Comparison of ENCODE assay signal across 1 cellular context in the genomic region with DNA sequence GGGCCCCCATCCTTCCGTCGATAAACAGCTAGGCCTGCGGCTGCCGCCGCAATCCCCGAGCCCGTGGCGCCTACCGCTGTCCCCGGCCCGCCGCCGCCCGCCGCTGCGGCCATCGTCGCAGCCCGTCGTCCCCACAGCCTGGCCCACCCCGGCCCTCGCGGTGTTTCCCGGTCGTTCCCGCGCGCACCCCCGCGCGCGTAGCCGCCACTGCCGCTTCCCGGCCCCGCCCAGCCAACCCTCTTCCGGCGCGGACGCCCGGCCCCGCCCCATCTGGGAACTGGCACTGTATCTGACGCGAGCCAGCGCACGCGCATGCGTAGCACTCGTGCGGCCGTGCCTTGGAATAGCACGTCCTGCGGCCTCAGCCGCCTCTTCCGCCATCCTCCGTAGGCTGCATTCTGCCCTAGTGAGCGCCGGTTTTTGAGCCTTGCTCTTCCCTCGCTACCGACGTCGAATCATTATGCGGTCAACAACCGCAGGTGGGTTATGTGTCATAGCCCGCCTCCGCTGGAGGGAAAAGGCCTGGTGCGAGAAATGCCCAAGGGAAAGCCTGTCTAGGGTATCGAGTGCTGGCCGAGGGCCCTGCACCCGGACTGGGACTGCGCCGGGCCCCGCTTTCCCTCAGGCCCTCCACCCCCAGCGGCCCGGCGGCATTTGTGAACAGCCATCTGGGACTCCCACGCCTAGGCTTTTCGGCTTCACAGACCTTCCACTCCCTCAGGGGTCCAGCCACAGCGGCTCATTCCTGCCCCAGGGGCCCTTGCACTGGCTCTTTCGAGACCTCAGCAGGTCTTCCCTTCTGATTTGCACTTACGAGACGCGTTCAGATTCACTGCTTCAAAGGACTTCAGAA.
A peak's percentile ranks its signal among the peaks of the same experiment; 100 is the strongest.
TF ChIP-seq lines count a peak whose summit lies in the region.

TSS of gene SMARCC1 (minus strand) at position 209 of the 853 bp plus-strand sequence. CDS start at position 113, 96 bp downstream.

TF ChIP-seq in HepG2, 621 proteins besides CTCF, POLR2A, EP300 and RAD21 (continued from another document and continues in another):
- TF ChIP-seq PHF20 (CRISPR knock-in tag; IDR thresholded peaks at IDR 0.05), result peak; percentile 75; the same call in 1 of the 2 replicates
- TF ChIP-seq MAZ (IDR thresholded peaks at IDR 0.05; ENCODE audit: borderline replicate concordance, low read depth, low read length), result peak; percentile 46; the same call in 1 of the 2 replicates
- TF ChIP-seq MAZ (CRISPR knock-in tag; IDR thresholded peaks at IDR 0.05; ENCODE audit: low read depth), result peak; percentile 84
- peak; percentile 2; the same call in 1 of the 2 replicates for TF ChIP-seq MXD1 (CRISPR knock-in tag; IDR thresholded peaks at IDR 0.05)
- TF ChIP-seq SAFB2 (CRISPR knock-in tag; IDR thresholded peaks at IDR 0.05; ENCODE audit: borderline replicate concordance, low read depth), result peak; percentile 96
- 0 out of 2 replicates have a peak, but pooled peaks have one; percentile 0 for TF ChIP-seq HNF4G (IDR thresholded peaks at IDR 0.05; ENCODE audit: borderline replicate concordance, low read depth, low read length)
- no peak for TF ChIP-seq HNF4G (CRISPR knock-in tag; IDR thresholded peaks at IDR 0.05; ENCODE audit: borderline replicate concordance, low read depth)
- peak in 1 of 2 experiments; percentile 61; a peak in 1 of 4 replicates for TF ChIP-seq ATF4 (CRISPR knock-in tag; IDR thresholded peaks at IDR 0.05)
- peak; percentile 79; the same call in 1 of the 2 replicates for TF ChIP-seq ZNF557 (CRISPR knock-in tag; IDR thresholded peaks at IDR 0.05)
- TF ChIP-seq, protein P1, sequence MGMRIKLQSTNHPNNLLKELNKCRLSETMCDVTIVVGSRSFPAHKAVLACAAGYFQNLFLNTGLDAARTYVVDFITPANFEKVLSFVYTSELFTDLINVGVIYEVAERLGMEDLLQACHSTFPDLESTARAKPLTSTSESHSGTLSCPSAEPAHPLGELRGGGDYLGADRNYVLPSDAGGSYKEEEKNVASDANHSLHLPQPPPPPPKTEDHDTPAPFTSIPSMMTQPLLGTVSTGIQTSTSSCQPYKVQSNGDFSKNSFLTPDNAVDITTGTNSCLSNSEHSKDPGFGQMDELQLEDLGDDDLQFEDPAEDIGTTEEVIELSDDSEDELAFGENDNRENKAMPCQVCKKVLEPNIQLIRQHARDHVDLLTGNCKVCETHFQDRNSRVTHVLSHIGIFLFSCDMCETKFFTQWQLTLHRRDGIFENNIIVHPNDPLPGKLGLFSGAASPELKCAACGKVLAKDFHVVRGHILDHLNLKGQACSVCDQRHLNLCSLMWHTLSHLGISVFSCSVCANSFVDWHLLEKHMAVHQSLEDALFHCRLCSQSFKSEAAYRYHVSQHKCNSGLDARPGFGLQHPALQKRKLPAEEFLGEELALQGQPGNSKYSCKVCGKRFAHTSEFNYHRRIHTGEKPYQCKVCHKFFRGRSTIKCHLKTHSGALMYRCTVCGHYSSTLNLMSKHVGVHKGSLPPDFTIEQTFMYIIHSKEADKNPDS (CRISPR knock-in tag; IDR thresholded peaks at IDR 0.05), result 0 out of 2 replicates have a peak, but pooled peaks have one; percentile 32
- TF ChIP-seq ERF (CRISPR knock-in tag; IDR thresholded peaks at IDR 0.05), result peak; percentile 81; the same call in 1 of the 2 replicates
- TF ChIP-seq KDM3A (CRISPR knock-in tag; IDR thresholded peaks at IDR 0.05; ENCODE audit: low read depth), result no peak
- peak; percentile 17 for TF ChIP-seq XRCC5 (optimal IDR thresholded peaks at IDR 0.05; ENCODE audit: low read length)
- 0 out of 2 replicates have a peak, but pooled peaks have one; percentile 31 for TF ChIP-seq PCBP1 (IDR thresholded peaks at IDR 0.05; ENCODE audit: borderline replicate concordance, low read depth, low read length)
- TF ChIP-seq CCDC6 (CRISPR knock-in tag; IDR thresholded peaks at IDR 0.05), result peak; percentile 67; the same call in 1 of the 2 replicates
- TF ChIP-seq NFIC (IDR thresholded peaks at IDR 0.05; ENCODE audit: low read length), result no peak; the same call in 1 of the 2 replicates
- peak; percentile 58; the same call in 1 of the 2 replicates for TF ChIP-seq TOE1 (CRISPR knock-in tag; IDR thresholded peaks at IDR 0.05)
- TF ChIP-seq FOXA3 (CRISPR knock-in tag; IDR thresholded peaks at IDR 0.05), result peak; percentile 20; the same call in 1 of the 2 replicates
- no peak for TF ChIP-seq SOX6 (IDR thresholded peaks at IDR 0.05)
- peak; percentile 15; the same call in 1 of the 2 replicates for TF ChIP-seq SOX6 (CRISPR knock-in tag; IDR thresholded peaks at IDR 0.05)
- peak; percentile 91 for TF ChIP-seq GABPB1 (CRISPR knock-in tag; IDR thresholded peaks at IDR 0.05)
- 0 out of 2 replicates have a peak, but pooled peaks have one; percentile 9 for TF ChIP-seq ZMYM2 (CRISPR knock-in tag; IDR thresholded peaks at IDR 0.05)
- TF ChIP-seq MLXIP (CRISPR knock-in tag; IDR thresholded peaks at IDR 0.05; ENCODE audit: borderline replicate concordance), result peak; percentile 5; the same call in 1 of the 2 replicates
- peak; percentile 73 for TF ChIP-seq GATA4 (IDR thresholded peaks at IDR 0.05; ENCODE audit: borderline replicate concordance, low read depth)
- no peak for TF ChIP-seq HNF1A (IDR thresholded peaks at IDR 0.05; ENCODE audit: low read depth)
- no peak for TF ChIP-seq HNF1A (CRISPR knock-in tag; IDR thresholded peaks at IDR 0.05; ENCODE audit: borderline replicate concordance)
- no peak for TF ChIP-seq KLF13 (CRISPR knock-in tag; IDR thresholded peaks at IDR 0.05)
- 0 out of 2 replicates have a peak, but pooled peaks have one; percentile 27 for TF ChIP-seq SALL2 (CRISPR knock-in tag; IDR thresholded peaks at IDR 0.05)
- TF ChIP-seq MIXL1 (CRISPR knock-in tag; IDR thresholded peaks at IDR 0.05), result 0 out of 2 replicates have a peak, but pooled peaks have one; percentile 33
- TF ChIP-seq, protein P2, sequence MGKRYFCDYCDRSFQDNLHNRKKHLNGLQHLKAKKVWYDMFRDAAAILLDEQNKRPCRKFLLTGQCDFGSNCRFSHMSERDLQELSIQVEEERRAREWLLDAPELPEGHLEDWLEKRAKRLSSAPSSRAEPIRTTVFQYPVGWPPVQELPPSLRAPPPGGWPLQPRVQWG (CRISPR knock-in tag; IDR thresholded peaks at IDR 0.05; ENCODE audit: borderline replicate concordance, low read depth), result no peak
- TF ChIP-seq ZNF709 (CRISPR knock-in tag; IDR thresholded peaks at IDR 0.05), result peak; percentile 21; the same call in 1 of the 2 replicates
- peak; percentile 39 for TF ChIP-seq SRSF1 (optimal IDR thresholded peaks at IDR 0.05; ENCODE audit: low read depth, low read length)
- no peak for TF ChIP-seq RARG (CRISPR knock-in tag; IDR thresholded peaks at IDR 0.05; ENCODE audit: low read depth)
- TF ChIP-seq MYNN (CRISPR knock-in tag; IDR thresholded peaks at IDR 0.05; ENCODE audit: low read depth), result no peak
- no peak for TF ChIP-seq ZSCAN21 (CRISPR knock-in tag; IDR thresholded peaks at IDR 0.05; ENCODE audit: borderline replicate concordance)
- 0 out of 2 replicates have a peak, but pooled peaks have one; percentile 76 for TF ChIP-seq ZNF34 (CRISPR knock-in tag; IDR thresholded peaks at IDR 0.05; ENCODE audit: borderline replicate concordance)
- TF ChIP-seq, protein P3, sequence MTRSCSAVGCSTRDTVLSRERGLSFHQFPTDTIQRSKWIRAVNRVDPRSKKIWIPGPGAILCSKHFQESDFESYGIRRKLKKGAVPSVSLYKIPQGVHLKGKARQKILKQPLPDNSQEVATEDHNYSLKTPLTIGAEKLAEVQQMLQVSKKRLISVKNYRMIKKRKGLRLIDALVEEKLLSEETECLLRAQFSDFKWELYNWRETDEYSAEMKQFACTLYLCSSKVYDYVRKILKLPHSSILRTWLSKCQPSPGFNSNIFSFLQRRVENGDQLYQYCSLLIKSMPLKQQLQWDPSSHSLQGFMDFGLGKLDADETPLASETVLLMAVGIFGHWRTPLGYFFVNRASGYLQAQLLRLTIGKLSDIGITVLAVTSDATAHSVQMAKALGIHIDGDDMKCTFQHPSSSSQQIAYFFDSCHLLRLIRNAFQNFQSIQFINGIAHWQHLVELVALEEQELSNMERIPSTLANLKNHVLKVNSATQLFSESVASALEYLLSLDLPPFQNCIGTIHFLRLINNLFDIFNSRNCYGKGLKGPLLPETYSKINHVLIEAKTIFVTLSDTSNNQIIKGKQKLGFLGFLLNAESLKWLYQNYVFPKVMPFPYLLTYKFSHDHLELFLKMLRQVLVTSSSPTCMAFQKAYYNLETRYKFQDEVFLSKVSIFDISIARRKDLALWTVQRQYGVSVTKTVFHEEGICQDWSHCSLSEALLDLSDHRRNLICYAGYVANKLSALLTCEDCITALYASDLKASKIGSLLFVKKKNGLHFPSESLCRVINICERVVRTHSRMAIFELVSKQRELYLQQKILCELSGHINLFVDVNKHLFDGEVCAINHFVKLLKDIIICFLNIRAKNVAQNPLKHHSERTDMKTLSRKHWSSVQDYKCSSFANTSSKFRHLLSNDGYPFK (CRISPR knock-in tag; IDR thresholded peaks at IDR 0.05; ENCODE audit: borderline replicate concordance), result peak; percentile 70; the same call in 1 of the 2 replicates
- peak; percentile 86 for TF ChIP-seq THAP11 (CRISPR knock-in tag; IDR thresholded peaks at IDR 0.05)
- TF ChIP-seq PHF5A (CRISPR knock-in tag; IDR thresholded peaks at IDR 0.05; ENCODE audit: low read depth, unreplicated experiment), result peak; percentile 24
- TF ChIP-seq ZNF3 (CRISPR knock-in tag; IDR thresholded peaks at IDR 0.05), result peak; percentile 95
- peak; percentile 67 for TF ChIP-seq ZNF766 (CRISPR knock-in tag; IDR thresholded peaks at IDR 0.05; ENCODE audit: borderline replicate concordance)
- peak; percentile 57; the same call in 1 of the 2 replicates for TF ChIP-seq ZNF143 (CRISPR knock-in tag; IDR thresholded peaks at IDR 0.05)
- 0 out of 2 replicates have a peak, but pooled peaks have one; percentile 86 for TF ChIP-seq ZNF567 (CRISPR knock-in tag; IDR thresholded peaks at IDR 0.05; ENCODE audit: borderline replicate concordance)
- peak; percentile 90; the same call in 1 of the 2 replicates for TF ChIP-seq NAIF1 (CRISPR knock-in tag; IDR thresholded peaks at IDR 0.05; ENCODE audit: borderline replicate concordance)
- peak; percentile 81 for TF ChIP-seq KMT2B (CRISPR knock-in tag; IDR thresholded peaks at IDR 0.05)
- no peak for TF ChIP-seq HHEX (CRISPR knock-in tag; IDR thresholded peaks at IDR 0.05)
- TF ChIP-seq SAP130 (CRISPR knock-in tag; IDR thresholded peaks at IDR 0.05; ENCODE audit: low read depth), result peak; percentile 89
